In the genomic region with DNA sequence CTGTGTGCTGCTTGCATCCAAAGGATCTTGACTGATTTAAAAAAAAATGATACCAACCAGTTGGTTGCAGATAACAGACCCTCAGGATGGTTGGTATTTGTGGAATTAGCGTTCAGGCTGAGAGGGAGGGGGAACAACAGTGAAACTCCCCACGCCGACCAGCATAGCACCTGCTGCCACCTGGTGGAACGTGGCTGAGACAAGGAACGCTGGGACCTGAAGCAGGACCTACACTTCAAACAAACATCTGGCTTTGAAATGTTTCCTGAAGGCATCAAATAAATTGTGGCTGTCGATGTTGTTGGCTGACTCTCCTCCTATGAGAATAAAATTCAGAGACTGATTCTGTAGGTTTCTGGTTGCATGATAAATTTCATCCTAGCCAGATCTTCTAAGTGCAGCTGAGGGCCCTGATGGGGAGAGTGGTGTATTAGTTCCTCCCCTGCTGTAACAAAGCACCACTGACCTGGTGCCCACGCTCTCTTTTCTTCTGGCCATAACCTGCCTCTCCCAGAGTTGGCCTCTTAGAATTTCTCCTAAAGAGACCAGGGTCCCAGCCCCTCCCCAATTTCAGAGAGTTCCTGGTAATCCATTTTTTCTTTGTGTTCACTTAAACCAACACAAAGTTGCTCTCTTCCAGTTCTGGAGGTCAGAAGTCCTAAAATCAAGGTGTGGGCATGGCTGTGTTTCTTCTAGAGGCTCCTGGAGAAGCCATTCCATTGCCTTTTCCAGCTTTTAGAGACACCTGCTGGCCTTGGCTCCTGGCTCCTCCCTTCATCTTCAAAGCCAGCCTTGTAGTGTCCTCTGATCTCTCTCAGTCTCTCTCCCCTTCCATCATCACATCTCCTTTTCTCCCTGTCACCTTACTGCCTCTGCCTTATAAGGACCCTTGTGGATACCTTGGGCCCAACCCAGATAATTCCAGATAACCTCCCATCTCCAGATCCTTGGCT, we compare ENCODE assay signal across 2 cellular contexts.
TF ChIP-seq lines count a peak whose summit lies in the region.

No MANE protein-coding gene starts in this region.

TF ChIP-seq in endothelial cell of umbilical vein, 7 proteins besides CTCF, POLR2A, EP300 and RAD21:
- TF ChIP-seq JUN (IDR thresholded peaks at IDR 0.05; ENCODE audit: borderline replicate concordance, insufficient read depth, insufficient read length, low read depth): no peak
- TF ChIP-seq FOS (IDR thresholded peaks at IDR 0.05; ENCODE audit: borderline replicate concordance, insufficient read depth, low read length): no peak
- no peak for TF ChIP-seq MYC (IDR thresholded peaks at IDR 0.05; ENCODE audit: low read depth, low read length)
- no peak for TF ChIP-seq POLR2AphosphoS5 (IDR thresholded peaks at IDR 0.05; ENCODE audit: insufficient read depth, low read depth, low read length)
- no peak for TF ChIP-seq GATA2 (IDR thresholded peaks at IDR 0.05; ENCODE audit: insufficient read depth, insufficient read length, low read depth, low read length)
- TF ChIP-seq, protein P1, sequence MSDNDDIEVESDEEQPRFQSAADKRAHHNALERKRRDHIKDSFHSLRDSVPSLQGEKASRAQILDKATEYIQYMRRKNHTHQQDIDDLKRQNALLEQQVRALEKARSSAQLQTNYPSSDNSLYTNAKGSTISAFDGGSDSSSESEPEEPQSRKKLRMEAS (IDR thresholded peaks at IDR 0.05; ENCODE audit: insufficient read depth, insufficient read length): no peak
- TF ChIP-seq EZH2 (IDR thresholded peaks at IDR 0.05; ENCODE audit: borderline replicate concordance, low read depth, low read length, severe bottlenecking): no peak

TF ChIP-seq in neural cell, 6 proteins besides CTCF, POLR2A, EP300 and RAD21:
- no peak for TF ChIP-seq MXI1 (conservative IDR thresholded peaks at IDR 0.05; ENCODE audit: poor library complexity, severe bottlenecking)
- peak; percentile 80 for TF ChIP-seq SMC3 (conservative IDR thresholded peaks at IDR 0.05; ENCODE audit: poor library complexity)
